In the genomic region with DNA sequence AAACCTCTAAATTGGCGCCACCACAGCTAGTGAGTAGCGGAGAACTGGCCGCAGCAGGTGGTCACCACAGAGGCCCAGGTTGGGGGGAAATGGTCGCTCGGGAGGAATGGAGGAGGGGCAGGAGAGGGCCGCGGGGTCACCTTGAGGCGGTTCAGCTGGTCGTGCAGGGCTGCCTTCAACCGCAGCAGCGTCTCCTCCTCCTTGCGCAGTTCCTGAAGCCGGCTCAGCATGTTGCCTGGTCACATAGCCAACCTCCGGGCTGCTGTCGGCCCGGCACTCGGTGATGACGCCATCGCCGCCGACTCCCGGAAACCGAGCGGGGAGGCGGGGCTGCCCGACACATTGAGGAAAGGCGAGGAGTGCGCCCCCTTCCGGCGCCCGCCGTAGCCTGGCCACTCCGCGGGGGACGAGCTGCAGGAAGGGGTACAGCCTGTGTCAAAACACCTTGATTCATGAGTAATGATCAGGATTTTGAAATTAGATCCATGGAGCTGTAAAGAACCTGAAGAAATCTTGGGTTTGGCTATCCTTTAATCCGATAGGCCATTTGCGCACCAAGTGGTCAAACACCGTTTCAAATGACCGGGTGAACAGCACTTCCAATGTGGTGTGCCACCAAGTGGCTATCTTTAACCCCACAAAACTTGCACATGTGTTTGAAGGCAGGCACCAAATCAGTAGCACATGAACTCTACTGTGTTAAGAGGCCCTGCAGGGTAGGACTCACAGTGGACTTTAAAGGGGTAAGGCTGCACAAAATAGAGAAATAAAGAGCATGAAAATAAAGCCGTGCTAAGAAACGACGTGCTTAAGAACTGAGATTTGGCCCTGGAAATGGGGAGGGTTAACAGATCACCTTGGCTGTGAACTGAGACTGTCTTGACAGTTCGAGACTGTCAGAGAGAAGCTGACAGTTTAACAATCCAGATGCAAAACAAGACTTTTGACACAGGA, we compare ENCODE assay signal across 1 cellular context.
TF ChIP-seq lines count a peak whose summit lies in the region.

A gene with protein sequence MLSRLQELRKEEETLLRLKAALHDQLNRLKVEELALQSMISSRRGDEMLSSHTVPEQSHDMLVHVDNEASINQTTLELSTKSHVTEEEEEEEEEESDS (minus strand): TSS at position 261 of the 954 bp plus-strand sequence. CDS start 31 bp downstream, at position 230.

TF ChIP-seq in HepG2, 621 proteins besides CTCF, POLR2A, EP300 and RAD21 (continued from another document and continues in another):
- no peak for TF ChIP-seq IRX3 (CRISPR knock-in tag; IDR thresholded peaks at IDR 0.05; ENCODE audit: borderline replicate concordance, low read depth)
- TF ChIP-seq ZBTB7B (CRISPR knock-in tag; IDR thresholded peaks at IDR 0.05) = no peak
- TF ChIP-seq, protein P1, sequence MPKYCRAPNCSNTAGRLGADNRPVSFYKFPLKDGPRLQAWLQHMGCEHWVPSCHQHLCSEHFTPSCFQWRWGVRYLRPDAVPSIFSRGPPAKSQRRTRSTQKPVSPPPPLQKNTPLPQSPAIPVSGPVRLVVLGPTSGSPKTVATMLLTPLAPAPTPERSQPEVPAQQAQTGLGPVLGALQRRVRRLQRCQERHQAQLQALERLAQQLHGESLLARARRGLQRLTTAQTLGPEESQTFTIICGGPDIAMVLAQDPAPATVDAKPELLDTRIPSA (CRISPR knock-in tag; IDR thresholded peaks at IDR 0.05; ENCODE audit: borderline replicate concordance) = no peak
- TF ChIP-seq PCBP1 (IDR thresholded peaks at IDR 0.05; ENCODE audit: borderline replicate concordance, low read depth, low read length) = peak; percentile 87; the same call in 1 of the 2 replicates
- TF ChIP-seq NKX3-1 (CRISPR knock-in tag; IDR thresholded peaks at IDR 0.05) = no peak
- TF ChIP-seq KLF16 (CRISPR knock-in tag; IDR thresholded peaks at IDR 0.05) = peak in 1 of 2 experiments; percentile 60; a peak in 1 of 4 replicates
- peak; percentile 93; the same call in 1 of the 2 replicates for TF ChIP-seq FIP1L1 (IDR thresholded peaks at IDR 0.05; ENCODE audit: borderline replicate concordance, insufficient read depth, low read depth, low read length)
- TF ChIP-seq, protein P2, sequence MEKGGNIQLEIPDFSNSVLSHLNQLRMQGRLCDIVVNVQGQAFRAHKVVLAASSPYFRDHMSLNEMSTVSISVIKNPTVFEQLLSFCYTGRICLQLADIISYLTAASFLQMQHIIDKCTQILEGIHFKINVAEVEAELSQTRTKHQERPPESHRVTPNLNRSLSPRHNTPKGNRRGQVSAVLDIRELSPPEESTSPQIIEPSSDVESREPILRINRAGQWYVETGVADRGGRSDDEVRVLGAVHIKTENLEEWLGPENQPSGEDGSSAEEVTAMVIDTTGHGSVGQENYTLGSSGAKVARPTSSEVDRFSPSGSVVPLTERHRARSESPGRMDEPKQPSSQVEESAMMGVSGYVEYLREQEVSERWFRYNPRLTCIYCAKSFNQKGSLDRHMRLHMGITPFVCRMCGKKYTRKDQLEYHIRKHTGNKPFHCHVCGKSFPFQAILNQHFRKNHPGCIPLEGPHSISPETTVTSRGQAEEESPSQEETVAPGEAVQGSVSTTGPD (CRISPR knock-in tag; IDR thresholded peaks at IDR 0.05) = no peak
- no peak for TF ChIP-seq PHF5A (CRISPR knock-in tag; IDR thresholded peaks at IDR 0.05; ENCODE audit: low read depth, unreplicated experiment)
- TF ChIP-seq SALL1 (CRISPR knock-in tag; IDR thresholded peaks at IDR 0.05) = peak; percentile 71
- TF ChIP-seq, protein P3, sequence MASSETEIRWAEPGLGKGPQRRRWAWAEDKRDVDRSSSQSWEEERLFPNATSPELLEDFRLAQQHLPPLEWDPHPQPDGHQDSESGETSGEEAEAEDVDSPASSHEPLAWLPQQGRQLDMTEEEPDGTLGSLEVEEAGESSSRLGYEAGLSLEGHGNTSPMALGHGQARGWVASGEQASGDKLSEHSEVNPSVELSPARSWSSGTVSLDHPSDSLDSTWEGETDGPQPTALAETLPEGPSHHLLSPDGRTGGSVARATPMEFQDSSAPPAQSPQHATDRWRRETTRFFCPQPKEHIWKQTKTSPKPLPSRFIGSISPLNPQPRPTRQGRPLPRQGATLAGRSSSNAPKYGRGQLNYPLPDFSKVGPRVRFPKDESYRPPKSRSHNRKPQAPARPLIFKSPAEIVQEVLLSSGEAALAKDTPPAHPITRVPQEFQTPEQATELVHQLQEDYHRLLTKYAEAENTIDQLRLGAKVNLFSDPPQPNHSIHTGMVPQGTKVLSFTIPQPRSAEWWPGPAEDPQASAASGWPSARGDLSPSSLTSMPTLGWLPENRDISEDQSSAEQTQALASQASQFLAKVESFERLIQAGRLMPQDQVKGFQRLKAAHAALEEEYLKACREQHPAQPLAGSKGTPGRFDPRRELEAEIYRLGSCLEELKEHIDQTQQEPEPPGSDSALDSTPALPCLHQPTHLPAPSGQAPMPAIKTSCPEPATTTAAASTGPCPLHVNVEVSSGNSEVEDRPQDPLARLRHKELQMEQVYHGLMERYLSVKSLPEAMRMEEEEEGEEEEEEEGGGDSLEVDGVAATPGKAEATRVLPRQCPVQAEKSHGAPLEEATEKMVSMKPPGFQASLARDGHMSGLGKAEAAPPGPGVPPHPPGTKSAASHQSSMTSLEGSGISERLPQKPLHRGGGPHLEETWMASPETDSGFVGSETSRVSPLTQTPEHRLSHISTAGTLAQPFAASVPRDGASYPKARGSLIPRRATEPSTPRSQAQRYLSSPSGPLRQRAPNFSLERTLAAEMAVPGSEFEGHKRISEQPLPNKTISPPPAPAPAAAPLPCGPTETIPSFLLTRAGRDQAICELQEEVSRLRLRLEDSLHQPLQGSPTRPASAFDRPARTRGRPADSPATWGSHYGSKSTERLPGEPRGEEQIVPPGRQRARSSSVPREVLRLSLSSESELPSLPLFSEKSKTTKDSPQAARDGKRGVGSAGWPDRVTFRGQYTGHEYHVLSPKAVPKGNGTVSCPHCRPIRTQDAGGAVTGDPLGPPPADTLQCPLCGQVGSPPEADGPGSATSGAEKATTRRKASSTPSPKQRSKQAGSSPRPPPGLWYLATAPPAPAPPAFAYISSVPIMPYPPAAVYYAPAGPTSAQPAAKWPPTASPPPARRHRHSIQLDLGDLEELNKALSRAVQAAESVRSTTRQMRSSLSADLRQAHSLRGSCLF (CRISPR knock-in tag; IDR thresholded peaks at IDR 0.05; ENCODE audit: borderline replicate concordance) = no peak
- TF ChIP-seq, protein P4, sequence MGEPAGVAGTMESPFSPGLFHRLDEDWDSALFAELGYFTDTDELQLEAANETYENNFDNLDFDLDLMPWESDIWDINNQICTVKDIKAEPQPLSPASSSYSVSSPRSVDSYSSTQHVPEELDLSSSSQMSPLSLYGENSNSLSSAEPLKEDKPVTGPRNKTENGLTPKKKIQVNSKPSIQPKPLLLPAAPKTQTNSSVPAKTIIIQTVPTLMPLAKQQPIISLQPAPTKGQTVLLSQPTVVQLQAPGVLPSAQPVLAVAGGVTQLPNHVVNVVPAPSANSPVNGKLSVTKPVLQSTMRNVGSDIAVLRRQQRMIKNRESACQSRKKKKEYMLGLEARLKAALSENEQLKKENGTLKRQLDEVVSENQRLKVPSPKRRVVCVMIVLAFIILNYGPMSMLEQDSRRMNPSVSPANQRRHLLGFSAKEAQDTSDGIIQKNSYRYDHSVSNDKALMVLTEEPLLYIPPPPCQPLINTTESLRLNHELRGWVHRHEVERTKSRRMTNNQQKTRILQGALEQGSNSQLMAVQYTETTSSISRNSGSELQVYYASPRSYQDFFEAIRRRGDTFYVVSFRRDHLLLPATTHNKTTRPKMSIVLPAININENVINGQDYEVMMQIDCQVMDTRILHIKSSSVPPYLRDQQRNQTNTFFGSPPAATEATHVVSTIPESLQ (CRISPR knock-in tag; conservative IDR thresholded peaks at IDR 0.05) = 0 out of 2 replicates have a peak, but pooled peaks have one; percentile 68
- TF ChIP-seq, protein P5, sequence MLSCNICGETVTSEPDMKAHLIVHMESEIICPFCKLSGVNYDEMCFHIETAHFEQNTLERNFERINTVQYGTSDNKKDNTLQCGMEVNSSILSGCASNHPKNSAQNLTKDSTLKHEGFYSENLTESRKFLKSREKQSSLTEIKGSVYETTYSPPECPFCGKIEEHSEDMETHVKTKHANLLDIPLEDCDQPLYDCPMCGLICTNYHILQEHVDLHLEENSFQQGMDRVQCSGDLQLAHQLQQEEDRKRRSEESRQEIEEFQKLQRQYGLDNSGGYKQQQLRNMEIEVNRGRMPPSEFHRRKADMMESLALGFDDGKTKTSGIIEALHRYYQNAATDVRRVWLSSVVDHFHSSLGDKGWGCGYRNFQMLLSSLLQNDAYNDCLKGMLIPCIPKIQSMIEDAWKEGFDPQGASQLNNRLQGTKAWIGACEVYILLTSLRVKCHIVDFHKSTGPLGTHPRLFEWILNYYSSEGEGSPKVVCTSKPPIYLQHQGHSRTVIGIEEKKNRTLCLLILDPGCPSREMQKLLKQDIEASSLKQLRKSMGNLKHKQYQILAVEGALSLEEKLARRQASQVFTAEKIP (CRISPR knock-in tag; IDR thresholded peaks at IDR 0.05; ENCODE audit: borderline replicate concordance) = no peak
- no peak for TF ChIP-seq EED (CRISPR knock-in tag; IDR thresholded peaks at IDR 0.05)
- no peak; the same call in 1 of the 2 replicates for TF ChIP-seq PPARG (CRISPR knock-in tag; conservative IDR thresholded peaks at IDR 0.05)
- TF ChIP-seq ARHGAP35 (CRISPR knock-in tag; IDR thresholded peaks at IDR 0.05; ENCODE audit: borderline replicate concordance) = no peak
- TF ChIP-seq, protein P6, sequence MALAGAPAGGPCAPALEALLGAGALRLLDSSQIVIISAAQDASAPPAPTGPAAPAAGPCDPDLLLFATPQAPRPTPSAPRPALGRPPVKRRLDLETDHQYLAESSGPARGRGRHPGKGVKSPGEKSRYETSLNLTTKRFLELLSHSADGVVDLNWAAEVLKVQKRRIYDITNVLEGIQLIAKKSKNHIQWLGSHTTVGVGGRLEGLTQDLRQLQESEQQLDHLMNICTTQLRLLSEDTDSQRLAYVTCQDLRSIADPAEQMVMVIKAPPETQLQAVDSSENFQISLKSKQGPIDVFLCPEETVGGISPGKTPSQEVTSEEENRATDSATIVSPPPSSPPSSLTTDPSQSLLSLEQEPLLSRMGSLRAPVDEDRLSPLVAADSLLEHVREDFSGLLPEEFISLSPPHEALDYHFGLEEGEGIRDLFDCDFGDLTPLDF (CRISPR knock-in tag; IDR thresholded peaks at IDR 0.05) = 0 out of 2 replicates have a peak, but pooled peaks have one; percentile 31
- TF ChIP-seq ZNF879 (CRISPR knock-in tag; IDR thresholded peaks at IDR 0.05) = 0 out of 2 replicates have a peak, but pooled peaks have one; percentile 43
- TF ChIP-seq GPN1 (CRISPR knock-in tag; IDR thresholded peaks at IDR 0.05; ENCODE audit: borderline replicate concordance) = no peak
- TF ChIP-seq, protein P7, sequence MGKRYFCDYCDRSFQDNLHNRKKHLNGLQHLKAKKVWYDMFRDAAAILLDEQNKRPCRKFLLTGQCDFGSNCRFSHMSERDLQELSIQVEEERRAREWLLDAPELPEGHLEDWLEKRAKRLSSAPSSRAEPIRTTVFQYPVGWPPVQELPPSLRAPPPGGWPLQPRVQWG (CRISPR knock-in tag; IDR thresholded peaks at IDR 0.05; ENCODE audit: borderline replicate concordance, low read depth) = no peak
- TF ChIP-seq SP1 (IDR thresholded peaks at IDR 0.05) = no peak
- TF ChIP-seq SP1 (CRISPR knock-in tag; IDR thresholded peaks at IDR 0.05) = peak; percentile 82
- peak; percentile 59; the same call in 1 of the 2 replicates for TF ChIP-seq SRF (IDR thresholded peaks at IDR 0.05; ENCODE audit: low read depth, low read length)
- TF ChIP-seq GATA4 (IDR thresholded peaks at IDR 0.05; ENCODE audit: borderline replicate concordance, low read depth) = peak; percentile 42; the same call in 1 of the 2 replicates
- peak; percentile 55; the same call in 1 of the 2 replicates for TF ChIP-seq NFKB2 (CRISPR knock-in tag; IDR thresholded peaks at IDR 0.05; ENCODE audit: borderline replicate concordance)
- TF ChIP-seq, protein P8, sequence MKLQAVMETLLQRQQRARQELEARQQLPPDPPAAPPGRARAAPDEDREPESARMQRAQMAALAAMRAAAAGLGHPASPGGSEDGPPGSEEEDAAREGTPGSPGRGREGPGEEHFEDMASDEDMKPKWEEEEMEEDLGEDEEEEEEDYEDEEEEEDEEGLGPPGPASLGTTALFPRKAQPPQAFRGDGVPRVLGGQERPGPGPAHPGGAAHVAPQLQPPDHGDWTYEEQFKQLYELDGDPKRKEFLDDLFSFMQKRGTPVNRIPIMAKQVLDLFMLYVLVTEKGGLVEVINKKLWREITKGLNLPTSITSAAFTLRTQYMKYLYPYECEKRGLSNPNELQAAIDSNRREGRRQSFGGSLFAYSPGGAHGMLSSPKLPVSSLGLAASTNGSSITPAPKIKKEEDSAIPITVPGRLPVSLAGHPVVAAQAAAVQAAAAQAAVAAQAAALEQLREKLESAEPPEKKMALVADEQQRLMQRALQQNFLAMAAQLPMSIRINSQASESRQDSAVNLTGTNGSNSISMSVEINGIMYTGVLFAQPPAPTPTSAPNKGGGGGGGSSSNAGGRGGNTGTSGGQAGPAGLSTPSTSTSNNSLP (IDR thresholded peaks at IDR 0.05; ENCODE audit: low read depth, low read length) = no peak
- TF ChIP-seq ZNF138 (CRISPR knock-in tag; IDR thresholded peaks at IDR 0.05; ENCODE audit: low read depth) = no peak
- TF ChIP-seq ZNF670 (CRISPR knock-in tag; IDR thresholded peaks at IDR 0.05; ENCODE audit: borderline replicate concordance) = 0 out of 2 replicates have a peak, but pooled peaks have one; percentile 66
- TF ChIP-seq ZNF746 (CRISPR knock-in tag; IDR thresholded peaks at IDR 0.05) = no peak
- peak; percentile 98 for TF ChIP-seq ZC3H4 (CRISPR knock-in tag; IDR thresholded peaks at IDR 0.05; ENCODE audit: borderline replicate concordance)
- TF ChIP-seq, protein P9, sequence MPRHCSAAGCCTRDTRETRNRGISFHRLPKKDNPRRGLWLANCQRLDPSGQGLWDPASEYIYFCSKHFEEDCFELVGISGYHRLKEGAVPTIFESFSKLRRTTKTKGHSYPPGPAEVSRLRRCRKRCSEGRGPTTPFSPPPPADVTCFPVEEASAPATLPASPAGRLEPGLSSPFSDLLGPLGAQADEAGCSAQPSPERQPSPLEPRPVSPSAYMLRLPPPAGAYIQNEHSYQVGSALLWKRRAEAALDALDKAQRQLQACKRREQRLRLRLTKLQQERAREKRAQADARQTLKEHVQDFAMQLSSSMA (CRISPR knock-in tag; IDR thresholded peaks at IDR 0.05) = peak; percentile 76; the same call in 1 of the 2 replicates
- TF ChIP-seq, protein P10, sequence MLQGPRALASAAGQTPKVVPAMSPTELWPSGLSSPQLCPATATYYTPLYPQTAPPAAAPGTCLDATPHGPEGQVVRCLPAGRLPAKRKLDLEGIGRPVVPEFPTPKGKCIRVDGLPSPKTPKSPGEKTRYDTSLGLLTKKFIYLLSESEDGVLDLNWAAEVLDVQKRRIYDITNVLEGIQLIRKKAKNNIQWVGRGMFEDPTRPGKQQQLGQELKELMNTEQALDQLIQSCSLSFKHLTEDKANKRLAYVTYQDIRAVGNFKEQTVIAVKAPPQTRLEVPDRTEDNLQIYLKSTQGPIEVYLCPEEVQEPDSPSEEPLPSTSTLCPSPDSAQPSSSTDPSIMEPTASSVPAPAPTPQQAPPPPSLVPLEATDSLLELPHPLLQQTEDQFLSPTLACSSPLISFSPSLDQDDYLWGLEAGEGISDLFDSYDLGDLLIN (CRISPR knock-in tag; IDR thresholded peaks at IDR 0.05; ENCODE audit: borderline replicate concordance) = no peak
- no peak; the same call in 1 of the 2 replicates for TF ChIP-seq ZNF660 (CRISPR knock-in tag; IDR thresholded peaks at IDR 0.05; ENCODE audit: borderline replicate concordance, low read depth)
- peak; percentile 66; the same call in 1 of the 2 replicates for TF ChIP-seq ZKSCAN8 (CRISPR knock-in tag; IDR thresholded peaks at IDR 0.05; ENCODE audit: borderline replicate concordance)
